Comparison of ENCODE assay signal across 9 cellular contexts in the genomic region with DNA sequence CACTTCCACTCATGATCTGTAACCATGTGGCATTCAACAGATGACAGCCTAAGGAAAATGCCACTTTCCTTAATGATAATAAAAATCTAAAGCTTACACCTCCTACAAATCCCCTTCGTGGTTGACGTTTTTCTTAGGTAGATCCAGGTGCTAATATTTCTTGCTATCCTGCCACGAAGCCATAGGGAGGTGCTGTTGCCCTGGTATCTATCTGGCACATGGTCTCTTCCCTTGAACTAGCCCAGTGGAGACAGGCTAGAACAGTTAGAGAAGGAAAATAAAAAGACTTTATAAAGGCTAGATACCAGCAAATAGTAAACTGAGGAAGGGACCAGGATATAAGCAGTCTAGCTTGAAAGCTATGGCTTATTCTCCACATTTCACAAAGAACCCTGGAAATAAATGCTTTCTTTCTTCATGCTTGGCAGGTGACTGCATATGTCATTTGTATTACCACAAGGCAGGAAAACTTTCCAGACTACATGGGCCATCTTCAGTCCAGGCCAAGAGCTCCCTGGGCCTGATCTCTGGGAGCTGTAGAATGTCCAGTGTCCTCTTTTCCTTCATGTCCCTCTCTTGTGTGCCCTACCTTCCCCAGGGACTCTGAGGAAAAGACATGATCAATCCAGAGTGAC. TPM values are rescaled to one million over a fixed set of nuclear protein-coding genes. Genes with fewer than 3 reads are reported as not detected.
A peak's percentile ranks its signal among the peaks of the same experiment; 100 is the strongest.
DNase-seq lines count a peak whose midpoint lies in the region; ATAC-seq, FAIRE-seq and TF ChIP-seq lines count a peak whose summit lies in the region.
"Had no signal": no experiment of that assay in that cellular context is flagged by ENCODE, and none has a peak within 500 bp of the region (broad histone marks: within the 10 kb centered on the region; RNA-seq: fewer than 3 reads in every experiment).

No MANE protein-coding gene starts in this region.

- no peaks in the 10 kb centered on the region for H4K20me1 ChIP-seq in HepG2 (ENCODE audit: insufficient read depth, low read length)

- H3K9ac ChIP-seq in HepG2 (ENCODE audit: insufficient read depth, low read depth, low read length): no peak overlapping the region

- TF ChIP-seq POLR2A in HepG2 (IDR thresholded peaks at IDR 0.05; ENCODE audit: insufficient read depth in 1 of 2, low read depth in 2 of 2, low read length in 2 of 2): no peak

- in situ Hi-C loops in HepG2 (cut with HindIII; ENCODE audit: extremely low pct_ligation_motif_present, low pct_unique_long_range_greater_than_20kb): no loop called here

- H3K4me1 ChIP-seq in HepG2 (ENCODE audit: insufficient read depth, low read length): peaks cover 10% of the 10 kb centered on the region

- 0% methylated on average over 3 of the region's 3 CpGs for WGBS in HepG2 (ENCODE audit: low lambda C conversion rate)

- peak; percentile 46 for FAIRE-seq in HepG2 (lab: Jason Lieb, UNC)
- FAIRE-seq: G401.6 had no signal

- peak; percentile 17 to 22 for DNase-seq in activated T-cell treated with anti-CD3 and anti-CD28 coated beads, Interleukin-2, amount 50 U/mL, for 48 hours
- DNase-seq in activated T-cell treated with anti-CD3 and anti-CD28 coated beads, Interleukin-2, amount 50 U/mL, for 24 hours: no peak
- DNase-seq in NCI-H1092 (lab: John Stamatoyannopoulos, UW): peak; percentile 6
- DNase-seq in WTC11 (ENCODE audit: low spot score): peak; percentile 41
- peak; percentile 61 for DNase-seq in HepG2 (ENCODE audit: low spot score)
- DNase-seq in GM19240 (ENCODE audit: insufficient read length, low spot score): no peak
- DNase-seq in pons (ENCODE audit: low spot score): no peak
- DNase-seq in activated CD4-positive, CD25-positive, alpha-beta regulatory T cell (lab: John Stamatoyannopoulos, UW): no peak

- TF ChIP-seq CTCF in WTC11 (IDR thresholded peaks at IDR 0.05) (peak; percentile 25; the same call in 1 of the 2 replicates), HepG2 (CRISPR knock-in tag; IDR thresholded peaks at IDR 0.05) (peak; percentile 80)

- no peak overlapping the region for H3K4me3 Mint-ChIP-seq in activated T-cell treated with anti-CD3 and anti-CD28 coated beads, Interleukin-2, amount 50 U/mL, for 24 hours
- no peak overlapping the region for H3K4me3 Mint-ChIP-seq in WTC11

- no peaks in the 10 kb centered on the region for H3K36me3 ChIP-seq in HepG2 (replicated peaks in 1 of 2; ENCODE audit: control insufficient read depth in 1 of 2, insufficient read depth in 2 of 2, low read length in 2 of 2)

- intact Hi-C loops in HepG2 (cut with micrococcal nuclease; ENCODE audit: unreplicated experiment): loop anchor here (1.0 to 5.0 kb wide), 4 partner anchors 76 to 341 kb away; no protein-coding TSS in a partner anchor

- CTCF ChIA-PET in WTC11 (lab: Charles Lee) (interaction anchor here (1.0 to 1.9 kb wide), 2 partner anchors 269 to 283 kb away, joined by 6 to 7 read pairs; no protein-coding TSS in a partner anchor), HepG2 (lab: Yijun Ruan, JAX; ENCODE audit: low intra/inter-chr PET ratio, low total read pairs) (no interaction called here)

- no peaks in the 10 kb centered on the region for H3K9me3 ChIP-seq in HepG2 (ENCODE audit: low read length)

- TF ChIP-seq EP300 in HepG2 (IDR thresholded peaks at IDR 0.05; ENCODE audit: low read depth in 2 of 2, low read length in 2 of 2): no peak
- no peak for TF ChIP-seq EP300 in HepG2 (CRISPR knock-in tag; IDR thresholded peaks at IDR 0.05; ENCODE audit: borderline replicate concordance)

- H3K79me2 ChIP-seq in HepG2 (ENCODE audit: insufficient read depth, low read length): no peaks in the 10 kb centered on the region

- POLR2A ChIA-PET in WTC11 (lab: Charles Lee) (no interaction called here), HepG2 (lab: Yijun Ruan, JAX) (no interaction called here)

- no peaks in the 10 kb centered on the region for H3K4me1 Mint-ChIP-seq in activated T-cell treated with anti-CD3 and anti-CD28 coated beads, Interleukin-2, amount 50 U/mL, for 24 hours (ENCODE audit: low read depth)
- H3K4me1 Mint-ChIP-seq in WTC11: no peaks in the 10 kb centered on the region

- ATAC-seq in WTC11 (peak; percentile 98), HepG2 (peak; percentile 93)

- no peaks in the 10 kb centered on the region for H3K9me3 Mint-ChIP-seq in activated T-cell treated with anti-CD3 and anti-CD28 coated beads, Interleukin-2, amount 50 U/mL, for 24 hours
- no peaks in the 10 kb centered on the region for H3K9me3 Mint-ChIP-seq in WTC11

- H3K4me3 ChIP-seq in HepG2 (replicated peaks in 1 of 3; ENCODE audit: insufficient read depth in 1 of 3, low read depth in 2 of 3, low read length in 3 of 3): no peak overlapping the region

- H3K27me3 ChIP-seq in HepG2 (ENCODE audit: control insufficient read depth in 1 of 2, insufficient read depth in 2 of 2, low read length in 2 of 2): peaks cover 0 to 4% of the 10 kb centered on the region in 2 experiments; a peak in 1 of 5 replicates

- H3K36me3 Mint-ChIP-seq in activated T-cell treated with anti-CD3 and anti-CD28 coated beads, Interleukin-2, amount 50 U/mL, for 24 hours (ENCODE audit: low read depth): no peaks in the 10 kb centered on the region
- H3K36me3 Mint-ChIP-seq in WTC11: no peaks in the 10 kb centered on the region

- H3K27ac Mint-ChIP-seq in activated T-cell treated with anti-CD3 and anti-CD28 coated beads, Interleukin-2, amount 50 U/mL, for 24 hours: no peak overlapping the region
- no peak overlapping the region for H3K27ac Mint-ChIP-seq in WTC11

- no TSS peak for BruUV-seq in HepG2 (replicated peaks; lab: Mats Ljungman, UMichigan)

- no peak overlapping the region for H3K27ac ChIP-seq in HepG2 (ENCODE audit: extremely low read length, insufficient read depth, low read length)

- peak; percentile 70; the same call in 1 of the 2 replicates for TF ChIP-seq RAD21 in HepG2 (CRISPR knock-in tag; IDR thresholded peaks at IDR 0.05)

- no peak overlapping the region for H3K4me2 ChIP-seq in HepG2 (ENCODE audit: low read depth, low read length)

- peaks cover 15% of the 10 kb centered on the region for H3K27me3 Mint-ChIP-seq in activated T-cell treated with anti-CD3 and anti-CD28 coated beads, Interleukin-2, amount 50 U/mL, for 24 hours
- no peaks in the 10 kb centered on the region for H3K27me3 Mint-ChIP-seq in WTC11 (ENCODE audit: low read depth)

- H2AFZ ChIP-seq in HepG2 (ENCODE audit: low read length): no peak overlapping the region

TF ChIP-seq in WTC11, 78 proteins besides CTCF, POLR2A, EP300 and RAD21 (continues in another document):
- TF ChIP-seq MYBL2 (CRISPR knock-in tag; IDR thresholded peaks at IDR 0.05) (no peak), JAZF1 (CRISPR knock-in tag; IDR thresholded peaks at IDR 0.05) (no peak), ZNF317 (CRISPR knock-in tag; IDR thresholded peaks at IDR 0.05; ENCODE audit: borderline replicate concordance, low read depth) (no peak), FOXJ3 (CRISPR knock-in tag; IDR thresholded peaks at IDR 0.05; ENCODE audit: borderline replicate concordance) (no peak), GRHL2 (CRISPR knock-in tag; IDR thresholded peaks at IDR 0.05; ENCODE audit: insufficient replicate concordance, severe bottlenecking) (no peak), PRRX2 (CRISPR knock-in tag; IDR thresholded peaks at IDR 0.05) (no peak), NR1H2 (CRISPR knock-in tag; IDR thresholded peaks at IDR 0.05) (no peak)
- TF ChIP-seq, protein P1, sequence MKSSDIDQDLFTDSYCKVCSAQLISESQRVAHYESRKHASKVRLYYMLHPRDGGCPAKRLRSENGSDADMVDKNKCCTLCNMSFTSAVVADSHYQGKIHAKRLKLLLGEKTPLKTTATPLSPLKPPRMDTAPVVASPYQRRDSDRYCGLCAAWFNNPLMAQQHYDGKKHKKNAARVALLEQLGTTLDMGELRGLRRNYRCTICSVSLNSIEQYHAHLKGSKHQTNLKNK (CRISPR knock-in tag; IDR thresholded peaks at IDR 0.05): no peak

TF ChIP-seq in HepG2, 621 proteins besides CTCF, POLR2A, EP300 and RAD21 (continues in another document):
- TF ChIP-seq TEAD3 (CRISPR knock-in tag; optimal IDR thresholded peaks at IDR 0.05; ENCODE audit: borderline replicate concordance) (peak; percentile 36), SIN3B (IDR thresholded peaks at IDR 0.05; ENCODE audit: low read length) (no peak)

RNA-seq across cellular contexts. Expression of a gene that starts 15.3 kb away (rescaled TPM):
- not detected in 3 replicates for total RNA-seq in WTC11 (2021)
- total RNA-seq in HepG2 (2016; rRNA removed; fragmentation: Illumina TruSeq; extraction: Trizol): not detected in 2 replicates
- total RNA-seq in HepG2 (2016; cell fraction: cytosol; rRNA removed; fragmentation: Illumina TruSeq; extraction: Trizol; ENCODE audit: low read depth): not detected in 2 replicates
- total RNA-seq in HepG2 (2016; cell fraction: insoluble cytoplasmic fraction; rRNA removed; fragmentation: Illumina TruSeq; extraction: Trizol): not detected in 2 replicates
- total RNA-seq in HepG2 (2016; cell fraction: membrane; rRNA removed; fragmentation: Illumina TruSeq; extraction: Trizol): not detected in 2 replicates
- total RNA-seq in HepG2 (2016; cell fraction: nucleus; rRNA removed; fragmentation: Illumina TruSeq; extraction: Trizol): not detected in 2 replicates
- polyA plus RNA-seq in HepG2 (2011; rRNA removed): not detected in 2 replicates
- polyA plus RNA-seq in HepG2 (2011; cell fraction: cytosol; rRNA removed): not detected in 2 replicates
- polyA plus RNA-seq in HepG2 (2011; cell fraction: nucleus; rRNA removed): not detected in 2 replicates
- not detected in 2 replicates for polyA plus RNA-seq in HepG2 (2012)
- not detected in 2 replicates for polyA plus RNA-seq in HepG2 (2016; cell fraction: cytosol; fragmentation: Illumina TruSeq; extraction: Trizol; ENCODE audit: low read depth)
- polyA plus RNA-seq in HepG2 (2016; cell fraction: insoluble cytoplasmic fraction; fragmentation: Illumina TruSeq; extraction: Trizol; ENCODE audit: low read depth): not detected in 2 replicates
- polyA plus RNA-seq in HepG2 (2016; cell fraction: membrane; fragmentation: Illumina TruSeq; extraction: Trizol; ENCODE audit: low read depth): not detected in 2 replicates
- polyA plus RNA-seq in HepG2 (2016; cell fraction: nucleus; fragmentation: Illumina TruSeq; extraction: Trizol; ENCODE audit: insufficient read depth, low read depth): not detected in 2 replicates
- polyA minus RNA-seq in HepG2 (2011; rRNA and poly(A)+ RNA removed; ENCODE audit: low replicate concordance): not detected in 2 replicates
- not detected in 2 replicates for polyA minus RNA-seq in HepG2 (2011; cell fraction: cytosol; rRNA and poly(A)+ RNA removed)
- polyA minus RNA-seq in HepG2 (2011; cell fraction: nucleus; rRNA and poly(A)+ RNA removed): not detected in 2 replicates

Comparison
In these comparisons a context has a peak if more than half of its experiments do, and no peak if none do; other contexts are left out.
1. DNase-seq: peak in activated T-cell treated with anti-CD3 and anti-CD28 coated beads, Interleukin-2, amount 50 U/mL, for 48 hours (2 of 2), NCI-H1092 (single experiment), WTC11 (single experiment) and HepG2 (single experiment); none in activated T-cell treated with anti-CD3 and anti-CD28 coated beads, Interleukin-2, amount 50 U/mL, for 24 hours (single experiment), GM19240 (single experiment), pons (single experiment) and activated CD4-positive, CD25-positive, alpha-beta regulatory T cell (0 of 4).